ENCODE assay signal across 8 cellular contexts in the genomic region with DNA sequence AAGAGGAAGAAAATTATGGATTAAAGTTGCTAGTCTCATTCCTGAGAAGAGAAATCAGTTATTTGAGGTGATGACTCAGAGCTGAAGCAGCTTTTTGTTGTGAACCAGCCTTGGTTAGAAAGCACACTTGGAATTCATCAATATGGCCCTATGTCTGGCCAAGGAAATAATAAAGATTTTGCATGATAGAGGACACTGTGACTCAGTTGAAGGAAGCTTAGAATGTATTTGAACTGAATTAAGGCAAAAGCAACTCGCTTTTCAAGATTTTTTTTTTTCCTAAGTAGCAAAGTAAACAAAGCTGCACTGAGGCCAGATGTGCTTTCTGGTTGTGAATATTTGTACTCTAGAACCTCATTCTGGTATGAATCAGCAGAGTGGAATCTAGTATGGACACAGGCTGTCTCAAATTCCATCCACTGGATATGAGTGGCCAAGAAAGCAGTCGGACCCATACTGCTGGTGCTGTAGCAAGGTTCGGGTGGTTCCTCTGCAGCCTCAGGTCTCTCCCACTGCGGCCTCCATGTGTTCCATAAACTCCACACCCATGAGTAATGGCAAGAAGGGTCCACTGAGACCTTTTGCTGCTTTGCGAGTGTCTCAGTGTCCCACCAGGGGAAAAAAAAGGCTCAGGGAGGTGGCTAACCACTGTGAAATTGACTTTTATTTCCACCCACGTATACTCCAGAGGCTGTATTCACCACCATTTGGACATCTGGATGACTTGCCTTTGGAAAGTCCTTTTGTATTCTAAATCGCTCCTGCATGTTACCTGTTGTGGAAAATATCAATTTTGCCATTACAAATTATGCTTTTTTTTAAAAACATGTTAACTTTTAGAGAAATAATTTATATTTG. TPM values are rescaled to one million over a fixed set of nuclear protein-coding genes. Genes with fewer than 3 reads are reported as not detected.
DNase-seq lines count a peak whose midpoint lies in the region; ATAC-seq and TF ChIP-seq lines count a peak whose summit lies in the region.

No MANE protein-coding gene starts in this region.

- peak; percentile 40 for ATAC-seq in left lobe of liver

- H3K4me3 Mint-ChIP-seq in type B pancreatic cell, result peak overlapping the region; percentile 29

- peak overlapping the region; percentile 74 for H3K27ac ChIP-seq in HUES6 (ENCODE audit: low read depth, low read length)

- H3K27ac Mint-ChIP-seq in type B pancreatic cell, result peak overlapping the region; percentile 38

- H3K9ac ChIP-seq in HUES6 (ENCODE audit: low read length), result no peak overlapping the region

- H3K4me1 Mint-ChIP-seq in type B pancreatic cell (ENCODE audit: unreplicated experiment), result peaks cover 33% of the 10 kb centered on the region

- H3K9me3 Mint-ChIP-seq in type B pancreatic cell, result no peaks in the 10 kb centered on the region

- TF ChIP-seq CTCF in type B pancreatic cell (conservative IDR thresholded peaks at IDR 0.05), result no peak

- H3K36me3 Mint-ChIP-seq in type B pancreatic cell, result peaks cover 52% of the 10 kb centered on the region

- H3K27me3 Mint-ChIP-seq in type B pancreatic cell, result peaks cover 3% of the 10 kb centered on the region

- peaks cover 36% of the 10 kb centered on the region for H3K4me1 ChIP-seq in HUES6 (ENCODE audit: control insufficient read depth, insufficient read depth, low read length)

- no peak overlapping the region for H3K4me3 ChIP-seq in HUES6 (ENCODE audit: low read depth, low read length)

- no peaks in the 10 kb centered on the region for H3K9me3 ChIP-seq in HUES6 (ENCODE audit: control insufficient read depth, insufficient read depth, low read depth, low read length)

- H3K36me3 ChIP-seq in HUES6 (ENCODE audit: control insufficient read depth, insufficient read depth, low read length), result peaks cover 31% of the 10 kb centered on the region

- DNase-seq in A172 (ENCODE audit: low spot score) (peak; percentile 86), astrocyte of the hippocampus (ENCODE audit: low read depth, low spot score) (peak; percentile 90), left lobe of liver (ENCODE audit: low spot score) (no peak), type B pancreatic cell (ENCODE audit: extremely low spot score, unreplicated experiment) (no peak), SIG-M5 treated with dmso at 0.1 percent for 504 hours (lab: John Stamatoyannopoulos, UW; ENCODE audit: unreplicated experiment) (no peak), NCI-H146 treated with DMSO at 0.1 percent for 48 hours (lab: John Stamatoyannopoulos, UW; ENCODE audit: unreplicated experiment) (no peak)
- DNase-seq in stimulated activated CD4-positive, alpha-beta T cell treated with anti-CD3 and anti-CD28 coated beads, Interleukin-12 subunit alpha, Interleukin-12 subunit beta, amount 100 ng/mL, for 4 hours, result no peak

- H3K27me3 ChIP-seq in HUES6 (ENCODE audit: control insufficient read depth, insufficient read depth, low read length), result no peaks in the 10 kb centered on the region

RNA-seq across cellular contexts. Expression of gene TGFBR2, which starts 53.1 kb away (rescaled TPM):
- 16.6 and 16.9 TPM in 2 replicates for total RNA-seq in A172 (2014; rRNA removed; shearing (Covaris generic))
- total RNA-seq in left lobe of liver (26.9 TPM), type B pancreatic cell (ENCODE audit: low replicate concordance) (21.8 and 26.1 TPM in 2 replicates)

Comparison
In these comparisons a context has a peak if more than half of its experiments do, and no peak if none do; other contexts are left out.
1. DNase-seq: peak in A172 (single experiment) and astrocyte of the hippocampus (single experiment); none in left lobe of liver (single experiment), type B pancreatic cell (single experiment), SIG-M5 treated with dmso at 0.1 percent for 504 hours (single experiment), NCI-H146 treated with DMSO at 0.1 percent for 48 hours (single experiment) and stimulated activated CD4-positive, alpha-beta T cell treated with anti-CD3 and anti-CD28 coated beads, Interleukin-12 subunit alpha, Interleukin-12 subunit beta, amount 100 ng/mL, for 4 hours (single experiment).